Comparison of ENCODE assay signal across 8 cellular contexts in genomic region chr1:47710075-47711071, GRCh38.
DNase-seq lines count a peak whose midpoint lies in the region; ATAC-seq lines count a peak whose summit lies in the region.

No MANE protein-coding gene starts in this region.

- peak; percentile 73 for ATAC-seq in GM21619 (IDR thresholded peaks at IDR 0.05; ENCODE audit: unreplicated experiment)
- peak; percentile 68 for ATAC-seq in left colon
- ATAC-seq in HG03460 (IDR thresholded peaks at IDR 0.05; ENCODE audit: unreplicated experiment): no peak

- H3K36me3 Mint-ChIP-seq in CD8-positive, alpha-beta memory T cell: no peaks in the 10 kb centered on the region
- peaks cover 2% of the 10 kb centered on the region for H3K36me3 Mint-ChIP-seq in activated CD4-positive, alpha-beta T cell treated with anti-CD3 and anti-CD28 coated beads, Interleukin-2, amount 10 ng/mL, durations not matched to agents 24 days and 14 days (ENCODE audit: low read depth)

- CTCF ChIA-PET in CD8-positive, alpha-beta memory T cell (lab: Charles Lee): interaction anchor here (0.7 to 4.5 kb wide), 15 partner anchors 10 to 517 kb away, joined by 3 to 31 read pairs (median 4); partner anchors contain the start of gene FOXD2

- H3K4me3 Mint-ChIP-seq in CD8-positive, alpha-beta memory T cell: peak overlapping the region in 6 of 7 donors; percentile 38 to 82 (median 54)
- no peak overlapping the region for H3K4me3 Mint-ChIP-seq in activated CD4-positive, alpha-beta T cell treated with anti-CD3 and anti-CD28 coated beads, Interleukin-2, amount 10 ng/mL, durations not matched to agents 24 days and 14 days

- H3K4me3 ChIP-seq in CD8-positive, alpha-beta memory T cell (ENCODE audit: low read length): no peak overlapping the region

- peaks cover 10% of the 10 kb centered on the region for H3K4me1 ChIP-seq in CD8-positive, alpha-beta memory T cell (ENCODE audit: insufficient read depth, low read length)

- no peak overlapping the region for H3K27ac Mint-ChIP-seq in CD8-positive, alpha-beta memory T cell
- H3K27ac Mint-ChIP-seq in activated CD4-positive, alpha-beta T cell treated with anti-CD3 and anti-CD28 coated beads, Interleukin-2, amount 10 ng/mL, durations not matched to agents 24 days and 14 days: no peak overlapping the region

- DNase-seq in CD8-positive, alpha-beta memory T cell: peak; percentile 44 to 59 (median 54)
- peak; percentile 8 to 52 for DNase-seq in NCI-H1930 (lab: John Stamatoyannopoulos, UW)
- DNase-seq in activated CD4-positive, alpha-beta T cell treated with anti-CD3 and anti-CD28 coated beads, Interleukin-2, amount 10 ng/mL, durations not matched to agents 24 days and 14 days: peak; percentile 92
- peak; percentile 50 to 86 for DNase-seq in left colon
- peak; percentile 60 for DNase-seq in stimulated activated CD4-positive, alpha-beta T cell treated with anti-CD3 and anti-CD28 coated beads, Interleukin-1b, Interleukin-23, amount 100 ng/mL, for 48 hours

- peaks cover 7 to 24% (median 7%) of the 10 kb centered on the region in 3 donors for H3K4me1 Mint-ChIP-seq in CD8-positive, alpha-beta memory T cell
- peaks cover 2% of the 10 kb centered on the region for H3K4me1 Mint-ChIP-seq in activated CD4-positive, alpha-beta T cell treated with anti-CD3 and anti-CD28 coated beads, Interleukin-2, amount 10 ng/mL, durations not matched to agents 24 days and 14 days

- H3K9me3 Mint-ChIP-seq in CD8-positive, alpha-beta memory T cell: no peaks in the 10 kb centered on the region
- H3K9me3 Mint-ChIP-seq in activated CD4-positive, alpha-beta T cell treated with anti-CD3 and anti-CD28 coated beads, Interleukin-2, amount 10 ng/mL, durations not matched to agents 24 days and 14 days: no peaks in the 10 kb centered on the region

- intact Hi-C loops in activated CD4-positive, alpha-beta T cell treated with anti-CD3 and anti-CD28 coated beads, Interleukin-2, amount 10 ng/mL, durations not matched to agents 24 days and 14 days (cut with micrococcal nuclease): loop anchor here (2.0 to 5.0 kb wide), 2 partner anchors 274 to 483 kb away; no protein-coding TSS in a partner anchor
- intact Hi-C loops in left colon (cut with DNase I, micrococcal nuclease): loop anchor here (5.0 kb wide), 2 partner anchors 268 to 273 kb away; partner anchors contain the start of gene FOXD2 (in 1 of the 2)

- peaks cover 42% of the 10 kb centered on the region for H3K27me3 ChIP-seq in CD8-positive, alpha-beta memory T cell (ENCODE audit: insufficient read depth, low read length, poor library complexity, severe bottlenecking)

- POLR2A ChIA-PET in CD8-positive, alpha-beta memory T cell (lab: Charles Lee): no interaction called here

- no peak overlapping the region for H3K27ac ChIP-seq in CD8-positive, alpha-beta memory T cell (ENCODE audit: low read depth, low read length)
- H3K27ac ChIP-seq in cingulate gyrus (ENCODE audit: low read depth, low read length): peak overlapping the region; percentile 29

- no peaks in the 10 kb centered on the region for H3K36me3 ChIP-seq in CD8-positive, alpha-beta memory T cell (ENCODE audit: insufficient read depth, low read length)

- no peaks in the 10 kb centered on the region for H3K9me3 ChIP-seq in CD8-positive, alpha-beta memory T cell (ENCODE audit: low read length)

- H3K27me3 Mint-ChIP-seq in CD8-positive, alpha-beta memory T cell: peaks cover 62 to 76% of the 10 kb centered on the region in 2 donors
- H3K27me3 Mint-ChIP-seq in activated CD4-positive, alpha-beta T cell treated with anti-CD3 and anti-CD28 coated beads, Interleukin-2, amount 10 ng/mL, durations not matched to agents 24 days and 14 days: peaks cover 67% of the 10 kb centered on the region

Comparison
In these comparisons a context has a peak if more than half of its experiments do, and no peak if none do; other contexts are left out.
1. DNase-seq: peak in every context shown above with its lines; median percentile 92 in activated CD4-positive, alpha-beta T cell treated with anti-CD3 and anti-CD28 coated beads, Interleukin-2, amount 10 ng/mL, durations not matched to agents 24 days and 14 days; 68 in left colon; 60 in stimulated activated CD4-positive, alpha-beta T cell treated with anti-CD3 and anti-CD28 coated beads, Interleukin-1b, Interleukin-23, amount 100 ng/mL, for 48 hours; 54 in CD8-positive, alpha-beta memory T cell; 30 in NCI-H1930.